In genomic region chr6:13576017-13576416, GRCh38 we compare ENCODE assay signal across 11 cellular contexts. TPM values are rescaled to one million over a fixed set of nuclear protein-coding genes. Genes with fewer than 3 reads are reported as not detected.
DNase-seq lines count a peak whose midpoint lies in the region; ATAC-seq, FAIRE-seq and TF ChIP-seq lines count a peak whose summit lies in the region.
"Had no signal": no experiment of that assay in that cellular context is flagged by ENCODE, and none has a peak within 500 bp of the region (broad histone marks: within the 10 kb centered on the region; RNA-seq: fewer than 3 reads in every experiment).

No MANE protein-coding gene starts in this region.

- POLR2A ChIA-PET in activated CD8-positive, alpha-beta T cell treated with anti-CD3 and anti-CD28 coated beads, Interleukin-2, amount 10 ng/mL, durations not matched to agents 7 days and 5 days (lab: Charles Lee) = interaction anchor here (2.1 kb wide), 1 partner anchor 39 kb away, joined by 31 read pairs; the partner anchor contains the start of gene NOL7
- POLR2A ChIA-PET in activated CD8-positive, alpha-beta T cell treated with anti-CD3 and anti-CD28 coated beads for 36 hours (lab: Charles Lee) = interaction anchor here (0.9 to 2.4 kb wide), 6 partner anchors 11 to 150 kb away, joined by 3 to 10 read pairs (median 4); partner anchors contain the start of genes NOL7 and RANBP9
- POLR2A ChIA-PET in HCT116 (lab: Charles Lee) = no interaction called here
- POLR2A ChIA-PET in K562 (lab: Yijun Ruan, JAX) = interaction anchor here (1.4 to 1.9 kb wide), 2 partner anchors 8 to 39 kb away, joined by 3 to 16 read pairs; partner anchors contain the start of gene NOL7

- CTCF ChIA-PET in activated CD8-positive, alpha-beta T cell treated with anti-CD3 and anti-CD28 coated beads, Interleukin-2, amount 10 ng/mL, durations not matched to agents 7 days and 5 days (lab: Charles Lee) = interaction anchor here (0.8 to 5.7 kb wide), 18 partner anchors 15 to 246 kb away, joined by 3 to 81 read pairs (median 10); partner anchors contain the start of genes NOL7 and TBC1D7
- CTCF ChIA-PET in activated CD8-positive, alpha-beta T cell treated with anti-CD3 and anti-CD28 coated beads for 36 hours (lab: Charles Lee) = interaction anchor here (0.7 to 3.7 kb wide), 10 partner anchors 23 to 246 kb away, joined by 3 to 27 read pairs (median 6); partner anchors contain the start of gene NOL7
- CTCF ChIA-PET in HCT116 (lab: Charles Lee) (interaction anchor here (0.8 to 2.4 kb wide), 5 partner anchors 14 to 248 kb away, joined by 3 to 13 read pairs (median 5); partner anchors contain the start of gene TBC1D7), K562 (lab: Yijun Ruan, JAX; ENCODE audit: low intra/inter-chr PET ratio) (interaction anchor here (0.5 to 1.1 kb wide), 2 partner anchors 48 to 508 kb away, joined by 3 read pairs; no protein-coding TSS in a partner anchor)

- H3K9me3 ChIP-seq in HCT116 (ENCODE audit: control insufficient read depth in 1 of 2, insufficient read depth in 1 of 2, low read depth in 1 of 2, low read length in 2 of 2) (no peaks in the 10 kb centered on the region), K562 (replicated peaks; ENCODE audit: control insufficient read depth, insufficient read depth, low read depth, low read length) (peaks cover 4% of the 10 kb centered on the region), neural progenitor cell (ENCODE audit: low read depth) (no peaks in the 10 kb centered on the region)

- H3K4me1 Mint-ChIP-seq in activated CD8-positive, alpha-beta T cell treated with anti-CD3 and anti-CD28 coated beads, Interleukin-2, amount 10 ng/mL, durations not matched to agents 7 days and 5 days (ENCODE audit: low read depth) = peaks cover 20% of the 10 kb centered on the region
- H3K4me1 Mint-ChIP-seq in activated CD8-positive, alpha-beta T cell treated with anti-CD3 and anti-CD28 coated beads for 36 hours (ENCODE audit: low read depth) = peaks cover 24% of the 10 kb centered on the region
- peaks cover 22% of the 10 kb centered on the region for H3K4me1 Mint-ChIP-seq in neural progenitor cell

- 90% methylated on average over 3 of the region's 3 CpGs for WGBS in K562 (ENCODE audit: insufficient coverage, low coverage, missing lambda C conversion rate)

- in situ Hi-C loops in K562 (cut with MboI) = no loop called here

- H3K9me2 ChIP-seq in HCT116 (ENCODE audit: insufficient read depth) = no peaks in the 10 kb centered on the region

- no peak for ATAC-seq in activated CD8-positive, alpha-beta T cell treated with anti-CD3 and anti-CD28 coated beads, Interleukin-2, amount 10 ng/mL, durations not matched to agents 7 days and 5 days
- no peak for ATAC-seq in activated CD8-positive, alpha-beta T cell treated with anti-CD3 and anti-CD28 coated beads for 36 hours
- ATAC-seq in HCT116 (no peak), K562 (no peak), HG03521 (IDR thresholded peaks at IDR 0.05; ENCODE audit: unreplicated experiment) (no peak), GM21528 (IDR thresholded peaks at IDR 0.05; ENCODE audit: low FRiP score, unreplicated experiment) (no peak)

- no peak for FAIRE-seq in K562 (lab: Jason Lieb, UNC)

- H3K4me3 ChIP-seq in HCT116 (replicated peaks in 1 of 2; ENCODE audit: low read depth in 1 of 2, low read length in 2 of 2) (peak overlapping the region in 1 of 2 experiments; percentile 14; a peak in 1 of 4 replicates), K562 (no peak overlapping the region), neural progenitor cell (no peak overlapping the region)

- H4K20me1 ChIP-seq in HCT116 (ENCODE audit: insufficient read depth) (no peaks in the 10 kb centered on the region), K562 (replicated peaks; ENCODE audit: control insufficient read depth, insufficient read depth, low read length) (no peaks in the 10 kb centered on the region), neural progenitor cell (ENCODE audit: low read depth) (no peaks in the 10 kb centered on the region)

- no peaks in the 10 kb centered on the region for H3K27me3 Mint-ChIP-seq in activated CD8-positive, alpha-beta T cell treated with anti-CD3 and anti-CD28 coated beads, Interleukin-2, amount 10 ng/mL, durations not matched to agents 7 days and 5 days (ENCODE audit: low read depth)
- H3K27me3 Mint-ChIP-seq in activated CD8-positive, alpha-beta T cell treated with anti-CD3 and anti-CD28 coated beads for 36 hours = no peaks in the 10 kb centered on the region
- peaks cover 3% of the 10 kb centered on the region for H3K27me3 Mint-ChIP-seq in neural progenitor cell (ENCODE audit: insufficient read depth, low read depth)

- peaks cover 6% of the 10 kb centered on the region for H3K9me3 Mint-ChIP-seq in activated CD8-positive, alpha-beta T cell treated with anti-CD3 and anti-CD28 coated beads, Interleukin-2, amount 10 ng/mL, durations not matched to agents 7 days and 5 days (ENCODE audit: insufficient read depth)
- peaks cover 2% of the 10 kb centered on the region for H3K9me3 Mint-ChIP-seq in activated CD8-positive, alpha-beta T cell treated with anti-CD3 and anti-CD28 coated beads for 36 hours
- H3K9me3 Mint-ChIP-seq in neural progenitor cell = peaks cover 6% of the 10 kb centered on the region

- TF ChIP-seq POLR2A in HCT116 (IDR thresholded peaks at IDR 0.05; ENCODE audit: borderline replicate concordance, extremely low read depth, insufficient read depth, insufficient read length) = no peak
- TF ChIP-seq POLR2A in K562 (conservative IDR thresholded peaks at IDR 0.05) = no peak

- H3F3A ChIP-seq in neural progenitor cell (ENCODE audit: low read depth) = peaks cover 39% of the 10 kb centered on the region

- H3K4me1 ChIP-seq in HCT116 (ENCODE audit: control insufficient read depth in 1 of 2, insufficient read depth in 2 of 2, low read length in 2 of 2) (peaks cover 8 to 21% of the 10 kb centered on the region in 2 experiments), K562 (replicated peaks in 1 of 2; ENCODE audit: control insufficient read depth in 2 of 2, insufficient read depth in 2 of 2, low read length in 2 of 2) (peaks cover 17 to 20% of the 10 kb centered on the region in 2 experiments), neural progenitor cell (peaks cover 22% of the 10 kb centered on the region)

- peak overlapping the region; percentile 79 for H3K4me2 ChIP-seq in HCT116 (ENCODE audit: low read length)
- peak overlapping the region; percentile 56; the same call in 1 of the 2 replicates for H3K4me2 ChIP-seq in K562 (ENCODE audit: insufficient read depth, low read length)
- H3K4me2 ChIP-seq in neural progenitor cell = no peak overlapping the region

- peaks cover 11% of the 10 kb centered on the region for H3K36me3 Mint-ChIP-seq in activated CD8-positive, alpha-beta T cell treated with anti-CD3 and anti-CD28 coated beads, Interleukin-2, amount 10 ng/mL, durations not matched to agents 7 days and 5 days (ENCODE audit: low read depth)
- H3K36me3 Mint-ChIP-seq in activated CD8-positive, alpha-beta T cell treated with anti-CD3 and anti-CD28 coated beads for 36 hours (ENCODE audit: low read depth) = peaks cover 8% of the 10 kb centered on the region
- peaks cover 7% of the 10 kb centered on the region for H3K36me3 Mint-ChIP-seq in neural progenitor cell

- no peak overlapping the region for H3K27ac Mint-ChIP-seq in activated CD8-positive, alpha-beta T cell treated with anti-CD3 and anti-CD28 coated beads, Interleukin-2, amount 10 ng/mL, durations not matched to agents 7 days and 5 days
- no peak overlapping the region for H3K27ac Mint-ChIP-seq in activated CD8-positive, alpha-beta T cell treated with anti-CD3 and anti-CD28 coated beads for 36 hours
- no peak overlapping the region for H3K27ac Mint-ChIP-seq in neural progenitor cell

- TSS peak; percentile 45 for BruUV-seq in HCT116 (replicated peaks; lab: Mats Ljungman, UMichigan)
- BruUV-seq in K562 (replicated peaks; lab: Mats Ljungman, UMichigan) = no TSS peak

- H3K9ac ChIP-seq in HCT116 (ENCODE audit: low read length) (no peak overlapping the region), K562 (ENCODE audit: insufficient read depth in 1 of 2, low read depth in 2 of 2, low read length in 2 of 2) (no peak overlapping the region), neural progenitor cell (no peak overlapping the region)

- H3K27ac ChIP-seq in HCT116 (ENCODE audit: low read depth, low read length) = peak overlapping the region; percentile 98; the same call in 1 of the 2 replicates
- H3K27ac ChIP-seq in K562 (ENCODE audit: extremely low read depth, low read depth, low read length) = no peak overlapping the region
- H3K27ac ChIP-seq in neural progenitor cell = no peak overlapping the region
- H3K27ac ChIP-seq: epithelial cell of prostate had no signal

- peaks cover 7% of the 10 kb centered on the region; the same call in 1 of the 2 replicates for H3K79me2 ChIP-seq in HCT116 (ENCODE audit: insufficient read depth, low read length)
- H3K79me2 ChIP-seq in K562 (ENCODE audit: control insufficient read depth, insufficient read depth, low read length) = peaks cover 19% of the 10 kb centered on the region
- peaks cover 28% of the 10 kb centered on the region for H3K79me2 ChIP-seq in neural progenitor cell (ENCODE audit: low read depth)

- H3K36me3 ChIP-seq in HCT116 (ENCODE audit: control insufficient read depth in 1 of 2, insufficient read depth in 2 of 2, low read length in 2 of 2) (0 out of 4 replicates have a peak, but pooled peaks cover 0 to 4% of the 10 kb centered on the region in 2 experiments), K562 (ENCODE audit: control insufficient read depth, insufficient read depth, low read length) (no peaks in the 10 kb centered on the region), neural progenitor cell (no peaks in the 10 kb centered on the region)

- peak overlapping the region; percentile 12 for H3K4me3 Mint-ChIP-seq in activated CD8-positive, alpha-beta T cell treated with anti-CD3 and anti-CD28 coated beads, Interleukin-2, amount 10 ng/mL, durations not matched to agents 7 days and 5 days
- no peak overlapping the region for H3K4me3 Mint-ChIP-seq in activated CD8-positive, alpha-beta T cell treated with anti-CD3 and anti-CD28 coated beads for 36 hours
- H3K4me3 Mint-ChIP-seq in neural progenitor cell = peak overlapping the region; percentile 68

- no peak for TF ChIP-seq RAD21 in HCT116 (IDR thresholded peaks at IDR 0.05; ENCODE audit: low read depth)
- TF ChIP-seq RAD21 in K562 (CRISPR knock-in tag; conservative IDR thresholded peaks at IDR 0.05 in 1 of 2, IDR thresholded peaks at IDR 0.05 in 1 of 2) = no peak

- DNase-seq in activated CD8-positive, alpha-beta T cell treated with anti-CD3 and anti-CD28 coated beads, Interleukin-2, amount 10 ng/mL, durations not matched to agents 7 days and 5 days = no peak
- no peak for DNase-seq in activated CD8-positive, alpha-beta T cell treated with anti-CD3 and anti-CD28 coated beads for 36 hours
- DNase-seq in HCT116 (ENCODE audit: low read depth, low spot score) (no peak), K562 (ENCODE audit: extremely low read depth in 1 of 4, low spot score in 3 of 4) (no peak), neural progenitor cell (ENCODE audit: low spot score) (no peak), AG08396 (ENCODE audit: low spot score) (no peak)
- DNase-seq: DMS79 treated with DMSO at 0.1 percent for 48 hours, NCI-H2029 had no signal

- TF ChIP-seq EP300 in K562 (IDR thresholded peaks at IDR 0.05; ENCODE audit: low read length) = no peak

- no peak for TF ChIP-seq CTCF in activated CD8-positive, alpha-beta T cell treated with anti-CD3 and anti-CD28 coated beads for 36 hours (IDR thresholded peaks at IDR 0.05)
- TF ChIP-seq CTCF in HCT116 (IDR thresholded peaks at IDR 0.05 in 2 of 3, conservative IDR thresholded peaks at IDR 0.05 in 1 of 3; ENCODE audit: borderline replicate concordance in 1 of 3, insufficient read depth in 1 of 3, low read depth in 2 of 3, low read length in 2 of 3) (no peak), K562 (IDR thresholded peaks at IDR 0.05 in 2 of 3, conservative IDR thresholded peaks at IDR 0.05 in 1 of 3; ENCODE audit: insufficient read depth in 2 of 3, low read depth in 1 of 3, low read length in 3 of 3) (no peak), neural progenitor cell (IDR thresholded peaks at IDR 0.05) (no peak)

- intact Hi-C loops in activated CD8-positive, alpha-beta T cell treated with anti-CD3 and anti-CD28 coated beads for 36 hours (cut with micrococcal nuclease) = loop anchor here (5.0 to 10.0 kb wide), 3 partner anchors 91 to 239 kb away; partner anchors contain the start of gene GFOD1
- intact Hi-C loops in HCT116 (cut with micrococcal nuclease) (no loop called here), K562 (cut with micrococcal nuclease) (loop anchor here (5.0 to 10.0 kb wide), 4 partner anchors 89 to 499 kb away; partner anchors contain the start of gene GFOD1)

- H3K27me3 ChIP-seq in HCT116 (ENCODE audit: insufficient read depth, low read length) = no peaks in the 10 kb centered on the region
- no peaks in the 10 kb centered on the region for H3K27me3 ChIP-seq in K562 (ENCODE audit: control insufficient read depth in 2 of 2, insufficient read depth in 2 of 2, low read length in 2 of 2)
- H3K27me3 ChIP-seq in neural progenitor cell = no peaks in the 10 kb centered on the region

- H2AFZ ChIP-seq in HCT116 (ENCODE audit: low read depth, low read length, poor library complexity, severe bottlenecking) = no peak overlapping the region
- H2AFZ ChIP-seq in K562 (ENCODE audit: low read depth, low read length) = 0 out of 2 replicates have a peak overlapping the region, but pooled peaks have one; percentile 1
- no peak overlapping the region for H2AFZ ChIP-seq in neural progenitor cell (replicated peaks)

- no peaks in the 10 kb centered on the region for H3K9me1 ChIP-seq in K562 (ENCODE audit: control insufficient read depth, insufficient read depth, low read length)

- RAD21 ChIA-PET in HCT116 (lab: Charles Lee; ENCODE audit: low non-redundant PET in 1 of 2, low total read pairs in 2 of 2, uncharacterized antibody in 2 of 2, unreplicated experiment in 2 of 2) = interaction anchor here in 1 of 2 experiments (1.1 kb wide), 1 partner anchor 241 kb away, joined by 4 read pairs; no protein-coding TSS in a partner anchor

RNA-seq across cellular contexts. Expression of gene SIRT5, which starts 1.6 kb away (rescaled TPM):
- total RNA-seq in activated CD8-positive, alpha-beta T cell treated with anti-CD3 and anti-CD28 coated beads, Interleukin-2, amount 10 ng/mL, durations not matched to agents 7 days and 5 days = 10 to 100 TPM in 1 of 2 experiments, 1 to 10 TPM in 1; 9.2 to 12.1 TPM
- 10 to 100 TPM in 1 of 2 experiments, 1 to 10 TPM in 1; 9.4 to 13.5 TPM for total RNA-seq in activated CD8-positive, alpha-beta T cell treated with anti-CD3 and anti-CD28 coated beads for 36 hours
- total RNA-seq in HCT116 (2021; ENCODE audit: unreplicated experiment) (13.8 TPM), K562 (2014; rRNA removed) (7.4 and 8.6 TPM in 2 replicates), K562 (2014; rRNA removed; fragmentation: Illumina TruSeq; extraction: Trizol) (11.6 and 15.0 TPM in 2 replicates), K562 (2015; rRNA removed; fragmentation: Illumina TruSeq; extraction: Trizol) (10.0 and 13.4 TPM in 2 replicates), K562 (2021) (8.6 and 8.7 TPM in 2 replicates), neural progenitor cell (ENCODE audit: low replicate concordance) (14.3 and 18.2 TPM in 2 replicates)
- 7.0 and 9.1 TPM in 2 replicates for polyA plus RNA-seq in HCT116 (2012)
- total RNA-seq in K562 (2011; cell fraction: chromatin; rRNA removed; ENCODE audit: low replicate concordance) = 14.1 and 21.0 TPM in 2 replicates
- 9.3 and 10.0 TPM in 2 replicates for total RNA-seq in K562 (2011; cell fraction: nucleolus; rRNA removed)
- total RNA-seq in K562 (2011; cell fraction: nucleoplasm; rRNA removed) = 16.4 and 25.4 TPM in 2 replicates
- polyA plus RNA-seq in K562 (2011; rRNA removed) (9.2 and 11.4 TPM in 2 replicates), K562 (2014; fragmentation: Illumina TruSeq; extraction: Trizol) (12.5 and 15.7 TPM in 2 replicates), K562 (2014; fragmentation: Nextera tagmentation; extraction: Ambion mirVana) (1 to 10 TPM; 2.1 to 2.3 TPM), K562 (2014; rRNA removed) (11.7 and 15.7 TPM in 2 replicates)
- polyA plus RNA-seq in K562 (2011; cell fraction: cytosol; rRNA removed) = 7.1 and 7.7 TPM in 2 replicates
- polyA plus RNA-seq in K562 (2011; cell fraction: nucleus; rRNA removed) = 11.8 and 16.3 TPM in 2 replicates
- 9.1 and 15.2 TPM in 2 replicates for polyA plus RNA-seq in K562 (2012)
- polyA minus RNA-seq in K562 (2011; rRNA and poly(A)+ RNA removed) = 6.5 TPM in 2 replicates
- 3.3 and 3.4 TPM in 2 replicates for polyA minus RNA-seq in K562 (2011; cell fraction: cytosol; rRNA and poly(A)+ RNA removed)
- polyA minus RNA-seq in K562 (2011; cell fraction: nucleus; rRNA and poly(A)+ RNA removed) = 7.8 and 8.2 TPM in 2 replicates

RNA-seq across cellular contexts. Expression of gene NOL7, which starts 39.1 kb away (rescaled TPM):
- 10 to 100 TPM; 67.3 to 71.6 TPM for total RNA-seq in activated CD8-positive, alpha-beta T cell treated with anti-CD3 and anti-CD28 coated beads, Interleukin-2, amount 10 ng/mL, durations not matched to agents 7 days and 5 days
- total RNA-seq in activated CD8-positive, alpha-beta T cell treated with anti-CD3 and anti-CD28 coated beads for 36 hours = 10 to 100 TPM; 95.2 to 95.8 TPM
- 73.7 TPM for total RNA-seq in HCT116 (2021; ENCODE audit: unreplicated experiment)
- 23.9 and 33.7 TPM in 2 replicates for polyA plus RNA-seq in HCT116 (2012)
- total RNA-seq in K562 (2011; cell fraction: chromatin; rRNA removed; ENCODE audit: low replicate concordance) = 19.4 and 35.8 TPM in 2 replicates
- 26.6 and 26.8 TPM in 2 replicates for total RNA-seq in K562 (2011; cell fraction: nucleolus; rRNA removed)
- total RNA-seq in K562 (2011; cell fraction: nucleoplasm; rRNA removed) = 28.4 and 33.0 TPM in 2 replicates
- 199 and 235 TPM in 2 replicates for total RNA-seq in K562 (2014; rRNA removed)
- 167 and 196 TPM in 2 replicates for total RNA-seq in K562 (2014; rRNA removed; fragmentation: Illumina TruSeq; extraction: Trizol)
- total RNA-seq in K562 (2015; rRNA removed; fragmentation: Illumina TruSeq; extraction: Trizol) = 159 and 162 TPM in 2 replicates
- total RNA-seq in K562 (2021) = 137 and 146 TPM in 2 replicates
- 47.0 and 79.2 TPM in 2 replicates for polyA plus RNA-seq in K562 (2011; rRNA removed)
- polyA plus RNA-seq in K562 (2011; cell fraction: cytosol; rRNA removed) = 31.3 and 35.5 TPM in 2 replicates
- 23.3 and 29.9 TPM in 2 replicates for polyA plus RNA-seq in K562 (2011; cell fraction: nucleus; rRNA removed)
- 125 and 138 TPM in 2 replicates for polyA plus RNA-seq in K562 (2012)
- polyA plus RNA-seq in K562 (2014; fragmentation: Illumina TruSeq; extraction: Trizol) = 157 and 177 TPM in 2 replicates
- 10 to 100 TPM; 19.4 to 23.4 TPM for polyA plus RNA-seq in K562 (2014; fragmentation: Nextera tagmentation; extraction: Ambion mirVana)
- polyA plus RNA-seq in K562 (2014; rRNA removed) = 214 TPM in 2 replicates
- polyA minus RNA-seq in K562 (2011; rRNA and poly(A)+ RNA removed) = 22.9 and 25.8 TPM in 2 replicates
- 20.5 and 24.8 TPM in 2 replicates for polyA minus RNA-seq in K562 (2011; cell fraction: cytosol; rRNA and poly(A)+ RNA removed)
- 17.0 and 21.9 TPM in 2 replicates for polyA minus RNA-seq in K562 (2011; cell fraction: nucleus; rRNA and poly(A)+ RNA removed)
- 61.4 and 79.5 TPM in 2 replicates for total RNA-seq in neural progenitor cell (ENCODE audit: low replicate concordance)
